In the genomic region with DNA sequence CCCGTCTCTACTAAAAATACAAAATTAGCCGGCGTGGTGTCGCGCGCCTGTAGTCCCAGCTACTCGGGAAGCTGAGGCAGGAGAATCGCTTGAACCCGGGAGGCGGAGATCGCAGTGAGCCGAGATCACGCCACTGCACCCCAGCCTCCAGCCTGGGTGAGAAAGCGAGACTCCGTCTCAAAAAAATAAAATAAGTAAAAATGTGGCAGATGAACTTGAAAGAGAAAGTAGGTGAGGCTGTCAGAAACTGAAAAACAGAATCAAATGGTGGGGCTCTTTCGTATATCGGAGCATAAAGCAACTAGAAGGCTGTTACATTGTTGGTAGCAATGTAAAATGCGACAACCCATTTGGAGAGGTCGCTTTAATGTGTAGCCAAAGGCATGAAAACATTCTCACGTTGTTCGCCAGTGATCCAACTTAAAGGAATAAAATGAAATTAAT, we compare ENCODE assay signal across 8 cellular contexts. TPM values are rescaled to one million over a fixed set of nuclear protein-coding genes. Genes with fewer than 3 reads are reported as not detected.
A peak's percentile ranks its signal among the peaks of the same experiment; 100 is the strongest.
DNase-seq lines count a peak whose midpoint lies in the region; ATAC-seq and TF ChIP-seq lines count a peak whose summit lies in the region.

No MANE protein-coding gene starts in this region.

- peaks cover 13% of the 10 kb centered on the region for H3K9me3 Mint-ChIP-seq in activated T-cell treated with anti-CD3 and anti-CD28 coated beads, Interleukin-2, amount 50 U/mL, for 4 hours
- peaks cover 10% of the 10 kb centered on the region for H3K9me3 Mint-ChIP-seq in mesothelial cell of epicardium

- peaks cover 29% of the 10 kb centered on the region for H3K36me3 Mint-ChIP-seq in activated T-cell treated with anti-CD3 and anti-CD28 coated beads, Interleukin-2, amount 50 U/mL, for 4 hours (ENCODE audit: insufficient read depth)
- H3K36me3 Mint-ChIP-seq in mesothelial cell of epicardium, result peaks cover 8% of the 10 kb centered on the region

- peak overlapping the region; percentile 94 for H3K4me3 Mint-ChIP-seq in activated T-cell treated with anti-CD3 and anti-CD28 coated beads, Interleukin-2, amount 50 U/mL, for 4 hours
- peak overlapping the region; percentile 89 for H3K4me3 Mint-ChIP-seq in mesothelial cell of epicardium

- no peak for DNase-seq in activated T-cell treated with anti-CD3 and anti-CD28 coated beads, Interleukin-2, amount 50 U/mL, for 4 hours
- no peak for DNase-seq in activated T-cell treated with anti-CD3 and anti-CD28 coated beads, Interleukin-2, amount 50 U/mL, for 48 hours
- DNase-seq in M059J (ENCODE audit: low read depth), result peak; percentile 4
- peak; percentile 13 for DNase-seq in cerebellum (ENCODE audit: low spot score)
- no peak for DNase-seq in mesothelial cell of epicardium (ENCODE audit: low spot score in 2 of 2, unreplicated experiment in 2 of 2)
- DNase-seq in stimulated activated CD4-positive, alpha-beta T cell treated with anti-CD3 and anti-CD28 coated beads, Interleukin-4, amount 100 ng/mL, for 4 hours, result no peak

- peaks cover 41% of the 10 kb centered on the region for H3K4me1 Mint-ChIP-seq in activated T-cell treated with anti-CD3 and anti-CD28 coated beads, Interleukin-2, amount 50 U/mL, for 4 hours (ENCODE audit: low read depth)
- peaks cover 29% of the 10 kb centered on the region for H3K4me1 Mint-ChIP-seq in mesothelial cell of epicardium

- no peaks in the 10 kb centered on the region for H3K27me3 Mint-ChIP-seq in activated T-cell treated with anti-CD3 and anti-CD28 coated beads, Interleukin-2, amount 50 U/mL, for 4 hours (ENCODE audit: low read depth)
- H3K27me3 Mint-ChIP-seq in mesothelial cell of epicardium (ENCODE audit: low read depth), result no peaks in the 10 kb centered on the region

- H3K27ac Mint-ChIP-seq in mesothelial cell of epicardium, result peak overlapping the region; percentile 99

- no peak for TF ChIP-seq CTCF in mesothelial cell of epicardium (IDR thresholded peaks at IDR 0.05; ENCODE audit: unreplicated experiment)

- peak; percentile 11 to 15 for ATAC-seq in activated T-cell treated with anti-CD3 and anti-CD28 coated beads, Interleukin-2, amount 50 U/mL, for 4 hours
- no peak for ATAC-seq in HG03378 (IDR thresholded peaks at IDR 0.05; ENCODE audit: unreplicated experiment)
- ATAC-seq in HG02610 (IDR thresholded peaks at IDR 0.05; ENCODE audit: unreplicated experiment), result no peak

RNA-seq across cellular contexts. Expression of gene CCNT1, which starts 0.8 kb away (rescaled TPM):
- total RNA-seq in activated T-cell treated with anti-CD3 and anti-CD28 coated beads, Interleukin-2, amount 50 U/mL, for 4 hours, result 10 to 100 TPM; 33.7 to 37.7 (median 35.9) TPM
- 17.0 and 33.2 TPM in 2 replicates for total RNA-seq in M059J (2014; rRNA removed; shearing (Covaris generic))
- total RNA-seq in cerebellum, result 35.2 TPM
- 50.4 to 54.7 TPM (median 52.5 TPM) in 3 replicates for total RNA-seq in mesothelial cell of epicardium

RNA-seq across cellular contexts. Expression of gene KANSL2, which starts 35.2 kb away (rescaled TPM):
- total RNA-seq in activated T-cell treated with anti-CD3 and anti-CD28 coated beads, Interleukin-2, amount 50 U/mL, for 4 hours, result 10 to 100 TPM; 47.9 to 68.1 (median 68.0) TPM
- total RNA-seq in M059J (2014; rRNA removed; shearing (Covaris generic)), result 52.8 and 63.8 TPM in 2 replicates
- total RNA-seq in cerebellum (52.6 TPM), mesothelial cell of epicardium (48.3 to 53.7 TPM (median 48.4 TPM) in 3 replicates)

Comparison
In these comparisons a context has a peak if more than half of its experiments do, and no peak if none do; other contexts are left out.
1. ATAC-seq: peak in activated T-cell treated with anti-CD3 and anti-CD28 coated beads, Interleukin-2, amount 50 U/mL, for 4 hours (2 of 2); none in HG03378 (single experiment) and HG02610 (single experiment).
2. DNase-seq: peak in M059J (single experiment) and cerebellum (single experiment); none in activated T-cell treated with anti-CD3 and anti-CD28 coated beads, Interleukin-2, amount 50 U/mL, for 4 hours (single experiment), activated T-cell treated with anti-CD3 and anti-CD28 coated beads, Interleukin-2, amount 50 U/mL, for 48 hours (0 of 2), mesothelial cell of epicardium (0 of 2) and stimulated activated CD4-positive, alpha-beta T cell treated with anti-CD3 and anti-CD28 coated beads, Interleukin-4, amount 100 ng/mL, for 4 hours (0 of 2).